In the genomic region with DNA sequence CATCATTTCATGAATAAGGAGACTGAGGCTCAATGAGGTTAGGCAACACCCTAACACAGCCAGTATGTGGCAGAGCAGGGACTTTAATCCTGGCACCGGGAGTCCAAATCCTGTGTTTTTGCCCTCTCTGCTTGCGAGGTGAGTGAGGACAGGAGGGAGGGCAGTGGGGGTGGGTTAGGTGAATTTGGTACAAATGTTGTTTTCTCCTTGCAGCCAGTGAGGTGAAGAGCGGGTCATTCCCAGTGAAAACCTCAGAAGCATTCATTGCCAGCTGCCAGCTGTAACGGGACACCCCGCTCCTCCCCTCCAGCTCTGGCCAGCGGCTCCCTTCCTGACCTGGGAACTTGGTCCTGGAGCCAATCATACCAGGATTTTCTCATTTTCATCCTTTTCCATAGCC, we compare ENCODE assay signal across 11 cellular contexts. TPM values are rescaled to one million over a fixed set of nuclear protein-coding genes. Genes with fewer than 3 reads are reported as not detected.
DNase-seq lines count a peak whose midpoint lies in the region; ATAC-seq and TF ChIP-seq lines count a peak whose summit lies in the region.
"Had no signal": no experiment of that assay in that cellular context is flagged by ENCODE, and none has a peak within 500 bp of the region (broad histone marks: within the 10 kb centered on the region; RNA-seq: fewer than 3 reads in every experiment).

No MANE protein-coding gene starts in this region.

- CTCF ChIA-PET in GM10248 (lab: Yijun Ruan, JAX), result no interaction called here

- POLR2A ChIA-PET in GM10248 (lab: Yijun Ruan, JAX), result no interaction called here

- no peak for TF ChIP-seq CTCF in GM10248 (IDR thresholded peaks at IDR 0.05; ENCODE audit: control extremely low read depth, extremely low read depth, low read depth, missing control alignments)

- ATAC-seq in GM18870 (IDR thresholded peaks at IDR 0.05; ENCODE audit: unreplicated experiment), result no peak
- ATAC-seq: lower lobe of right lung had no signal

- DNase-seq in A172 (ENCODE audit: low spot score), result peak; percentile 34
- peak; percentile 80 for DNase-seq in LHCN-M2 (ENCODE audit: low read depth)
- DNase-seq in dermis microvascular lymphatic vessel endothelial cell (ENCODE audit: low read depth in 2 of 2), result peak; percentile 63 to 68
- peak; percentile 21 for DNase-seq in midbrain (lab: John Stamatoyannopoulos, UW)
- no peak for DNase-seq in KG1 (lab: John Stamatoyannopoulos, UW)
- no peak for DNase-seq in NCI-H1436 treated with DMSO at 0.1 percent for 48 hours (lab: John Stamatoyannopoulos, UW)
- no peak for DNase-seq in GM10248 (ENCODE audit: extremely low spot score)
- DNase-seq: activated CD4-positive, CD25-positive, alpha-beta regulatory T cell treated with anti-CD3 and anti-CD28 coated beads, Interleukin-2, amount 50 U/mL, for 72 hours; BE2C; lower lobe of right lung had no signal

RNA-seq across cellular contexts. Expression of a gene that starts 45.7 kb away (rescaled TPM):
- total RNA-seq in A172 (2014; rRNA removed; shearing (Covaris generic)), result 0.33 and 1.3 TPM in 2 replicates
- total RNA-seq in LHCN-M2 (2014; rRNA removed), result 0.32 and 0.69 TPM in 2 replicates
- 2.8 TPM for polyA plus RNA-seq in LHCN-M2 (2012)
- total RNA-seq in dermis microvascular lymphatic vessel endothelial cell, result 0.39 and 1.6 TPM in 2 replicates

Comparison
In these comparisons a context has a peak if more than half of its experiments do, and no peak if none do; other contexts are left out.
1. DNase-seq: peak in A172 (single experiment), LHCN-M2 (single experiment), dermis microvascular lymphatic vessel endothelial cell (2 of 2) and midbrain (single experiment); none in KG1 (single experiment), NCI-H1436 treated with DMSO at 0.1 percent for 48 hours (single experiment) and GM10248 (single experiment).